Comparison of ENCODE assay signal across 1 cellular context in the genomic region with DNA sequence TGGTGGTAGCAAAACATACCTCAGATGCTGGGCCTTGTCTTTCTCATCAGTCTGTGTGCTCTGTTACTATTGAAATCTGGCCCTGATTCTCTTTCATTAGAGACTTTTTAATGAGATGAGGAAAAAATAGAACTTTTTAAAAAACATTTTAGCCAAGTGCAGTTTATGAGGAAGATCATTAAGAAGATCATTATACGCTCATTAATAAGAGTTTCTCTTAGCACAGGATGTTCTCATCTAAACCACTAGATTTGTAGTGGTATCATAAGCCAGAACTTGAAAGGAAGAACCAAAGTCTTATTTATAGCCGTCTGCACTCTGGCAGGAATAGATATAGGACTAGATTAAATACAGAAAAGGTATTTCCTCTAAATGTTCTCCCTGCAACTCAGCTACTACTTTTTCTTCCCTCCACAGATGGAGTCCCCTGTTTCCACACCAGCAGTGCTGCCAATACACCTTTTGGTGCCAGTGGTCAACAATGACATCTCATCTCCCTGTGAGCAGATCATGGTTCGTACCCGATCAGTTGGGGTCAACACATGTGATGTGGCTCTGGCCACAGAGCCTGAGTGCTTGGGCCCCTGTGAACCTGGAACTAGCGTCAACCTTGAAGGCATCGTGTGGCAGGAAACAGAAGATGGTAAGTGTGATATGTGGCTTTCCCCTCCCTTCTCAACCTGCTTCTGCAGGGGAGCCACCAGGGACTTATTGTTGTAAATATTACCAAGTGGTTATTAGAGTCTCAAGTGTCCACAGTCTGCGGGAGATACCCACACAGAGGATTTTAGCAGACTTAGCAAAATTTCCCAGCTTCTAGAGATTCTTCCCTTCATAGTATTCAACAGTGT.
TF ChIP-seq lines count a peak whose summit lies in the region.

No MANE protein-coding gene starts in this region.

TF ChIP-seq in GM12878, 131 proteins besides CTCF, POLR2A, EP300 and RAD21 (continued from another document and continues in another):
- TF ChIP-seq ASH2L (IDR thresholded peaks at IDR 0.05; ENCODE audit: borderline replicate concordance, low read depth) (no peak), PBX3 (IDR thresholded peaks at IDR 0.05; ENCODE audit: insufficient replicate concordance, low read depth, low read length) (no peak), SUZ12 (IDR thresholded peaks at IDR 0.05; ENCODE audit: unreplicated experiment) (no peak), ZZZ3 (IDR thresholded peaks at IDR 0.05; ENCODE audit: control insufficient read depth, insufficient read length, low read depth) (no peak), NR2C2 (IDR thresholded peaks at IDR 0.05; ENCODE audit: borderline replicate concordance, control insufficient read depth, insufficient read length, low read depth) (no peak), RFX5 (IDR thresholded peaks at IDR 0.05; ENCODE audit: low read depth, low read length) (no peak), RB1 (IDR thresholded peaks at IDR 0.05; ENCODE audit: borderline replicate concordance) (no peak), MXI1 (IDR thresholded peaks at IDR 0.05; ENCODE audit: low read depth, low read length) (peak; percentile 57), TBL1XR1 (IDR thresholded peaks at IDR 0.05; ENCODE audit: low read depth, low read length) (peak; percentile 59; the same call in 1 of the 2 replicates), CUX1 (IDR thresholded peaks at IDR 0.05; ENCODE audit: insufficient replicate concordance, low read depth, low read length) (peak; percentile 94), MLLT1 (IDR thresholded peaks at IDR 0.05) (peak; percentile 87), RELB (IDR thresholded peaks at IDR 0.05; ENCODE audit: low read depth) (peak; percentile 87), SKIL (IDR thresholded peaks at IDR 0.05; ENCODE audit: low read depth, poor library complexity, severe bottlenecking) (peak; percentile 83), ATF2 (IDR thresholded peaks at IDR 0.05; ENCODE audit: low read length) (peak; percentile 52), YBX1 (IDR thresholded peaks at IDR 0.05) (no peak), JUNB (IDR thresholded peaks at IDR 0.05) (no peak), EED (IDR thresholded peaks at IDR 0.05; ENCODE audit: low read depth) (no peak), POLR2AphosphoS5 (IDR thresholded peaks at IDR 0.05; ENCODE audit: low read length) (peak; percentile 63), STAT1 (conservative IDR thresholded peaks at IDR 0.05) (no peak), RAD51 (IDR thresholded peaks at IDR 0.05) (no peak; the same call in 1 of the 2 replicates), ELK1 (IDR thresholded peaks at IDR 0.05; ENCODE audit: low read depth, low read length) (no peak), MTA3 (IDR thresholded peaks at IDR 0.05; ENCODE audit: borderline replicate concordance, low read length) (no peak), CHD1 (IDR thresholded peaks at IDR 0.05; ENCODE audit: low read depth, low read length) (no peak), SMC3 (IDR thresholded peaks at IDR 0.05; ENCODE audit: borderline replicate concordance, low read length) (no peak; the same call in 1 of the 2 replicates)
- TF ChIP-seq, protein P1, sequence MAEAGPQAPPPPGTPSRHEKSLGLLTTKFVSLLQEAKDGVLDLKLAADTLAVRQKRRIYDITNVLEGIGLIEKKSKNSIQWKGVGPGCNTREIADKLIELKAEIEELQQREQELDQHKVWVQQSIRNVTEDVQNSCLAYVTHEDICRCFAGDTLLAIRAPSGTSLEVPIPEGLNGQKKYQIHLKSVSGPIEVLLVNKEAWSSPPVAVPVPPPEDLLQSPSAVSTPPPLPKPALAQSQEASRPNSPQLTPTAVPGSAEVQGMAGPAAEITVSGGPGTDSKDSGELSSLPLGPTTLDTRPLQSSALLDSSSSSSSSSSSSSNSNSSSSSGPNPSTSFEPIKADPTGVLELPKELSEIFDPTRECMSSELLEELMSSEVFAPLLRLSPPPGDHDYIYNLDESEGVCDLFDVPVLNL (IDR thresholded peaks at IDR 0.05; ENCODE audit: low read depth, low read length), result no peak
- TF ChIP-seq, protein P2, sequence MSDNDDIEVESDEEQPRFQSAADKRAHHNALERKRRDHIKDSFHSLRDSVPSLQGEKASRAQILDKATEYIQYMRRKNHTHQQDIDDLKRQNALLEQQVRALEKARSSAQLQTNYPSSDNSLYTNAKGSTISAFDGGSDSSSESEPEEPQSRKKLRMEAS (IDR thresholded peaks at IDR 0.05; ENCODE audit: low read depth, low read length), result peak; percentile 73; the same call in 1 of the 2 replicates
- TF ChIP-seq, protein P3, sequence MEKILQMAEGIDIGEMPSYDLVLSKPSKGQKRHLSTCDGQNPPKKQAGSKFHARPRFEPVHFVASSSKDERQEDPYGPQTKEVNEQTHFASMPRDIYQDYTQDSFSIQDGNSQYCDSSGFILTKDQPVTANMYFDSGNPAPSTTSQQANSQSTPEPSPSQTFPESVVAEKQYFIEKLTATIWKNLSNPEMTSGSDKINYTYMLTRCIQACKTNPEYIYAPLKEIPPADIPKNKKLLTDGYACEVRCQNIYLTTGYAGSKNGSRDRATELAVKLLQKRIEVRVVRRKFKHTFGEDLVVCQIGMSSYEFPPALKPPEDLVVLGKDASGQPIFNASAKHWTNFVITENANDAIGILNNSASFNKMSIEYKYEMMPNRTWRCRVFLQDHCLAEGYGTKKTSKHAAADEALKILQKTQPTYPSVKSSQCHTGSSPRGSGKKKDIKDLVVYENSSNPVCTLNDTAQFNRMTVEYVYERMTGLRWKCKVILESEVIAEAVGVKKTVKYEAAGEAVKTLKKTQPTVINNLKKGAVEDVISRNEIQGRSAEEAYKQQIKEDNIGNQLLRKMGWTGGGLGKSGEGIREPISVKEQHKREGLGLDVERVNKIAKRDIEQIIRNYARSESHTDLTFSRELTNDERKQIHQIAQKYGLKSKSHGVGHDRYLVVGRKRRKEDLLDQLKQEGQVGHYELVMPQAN (conservative IDR thresholded peaks at IDR 0.05), result no peak
